Comparison of ENCODE assay signal across 34 cellular contexts in genomic region chr4:92809381-92809780, GRCh38.
DNase-seq lines count a peak whose midpoint lies in the region; ATAC-seq, FAIRE-seq and TF ChIP-seq lines count a peak whose summit lies in the region.
"Had no signal": no experiment of that assay in that cellular context is flagged by ENCODE, and none has a peak within 500 bp of the region (broad histone marks: within the 10 kb centered on the region; RNA-seq: fewer than 3 reads in every experiment).

No MANE protein-coding gene starts in this region.

- H3K4ac ChIP-seq in IMR-90 (ENCODE audit: low read depth, low read length): no peak overlapping the region
- no peak overlapping the region for H3K4ac ChIP-seq in H1 (replicated peaks; ENCODE audit: insufficient read length, low read depth, low read length)

- no peak overlapping the region for H4K91ac ChIP-seq in IMR-90 (ENCODE audit: insufficient read depth, low read depth, low read length)
- H4K91ac ChIP-seq in H1 (replicated peaks; ENCODE audit: insufficient read length, low read length): no peak overlapping the region

- dilution Hi-C loops in IMR-90 (cut with HindIII; ENCODE audit: low sequenced_read_pairs, unreplicated experiment): no loop called here

- H2BK15ac ChIP-seq in IMR-90 (ENCODE audit: low read depth, low read length) (no peak overlapping the region), H1 (ENCODE audit: low read length) (no peak overlapping the region)

- H3K18ac ChIP-seq in IMR-90 (ENCODE audit: low read depth, low read length): no peak overlapping the region
- H3K18ac ChIP-seq in H1 (ENCODE audit: extremely low read depth, low read length): no peak overlapping the region

- no peak overlapping the region for H3K9ac ChIP-seq in HepG2 (ENCODE audit: insufficient read depth, low read depth, low read length)
- H3K9ac ChIP-seq in IMR-90 (ENCODE audit: low read depth, low read length): no peak overlapping the region
- H3K9ac ChIP-seq in H1 (replicated peaks in 1 of 4; ENCODE audit: extremely low read depth in 1 of 4, low read depth in 3 of 4, low read length in 3 of 4): no peak overlapping the region
- H3K9ac ChIP-seq: BLaER1; BLaER1 treated with 17β-estradiol and CSF1 and Interleukin-3, amounts not matched to agents 10 nM and 100 nM had no signal

- H2BK12ac ChIP-seq in H1 (ENCODE audit: low read depth, low read length): no peak overlapping the region

- TF ChIP-seq RAD21 in HepG2 (CRISPR knock-in tag; IDR thresholded peaks at IDR 0.05) (no peak), IMR-90 (IDR thresholded peaks at IDR 0.05; ENCODE audit: low read length) (no peak), Ishikawa (IDR thresholded peaks at IDR 0.05; ENCODE audit: low read depth) (no peak), H1 (IDR thresholded peaks at IDR 0.05 in 1 of 2, conservative IDR thresholded peaks at IDR 0.05 in 1 of 2; ENCODE audit: low read depth in 2 of 2, low read length in 2 of 2) (no peak)

- H3K4me3 ChIP-seq in HepG2 (replicated peaks in 1 of 3; ENCODE audit: insufficient read depth in 1 of 3, low read depth in 2 of 3, low read length in 3 of 3) (no peak overlapping the region), right lobe of liver (no peak overlapping the region), IMR-90 (ENCODE audit: insufficient read depth, low read depth, low read length) (no peak overlapping the region), H1 (ENCODE audit: extremely low read depth in 1 of 4, insufficient read depth in 2 of 4, low read depth in 3 of 4, low read length in 4 of 4) (no peak overlapping the region), Peyer's patch (no peak overlapping the region)
- H3K4me3 ChIP-seq: A549; BLaER1; BLaER1 treated with 17β-estradiol and CSF1 and Interleukin-3, amounts not matched to agents 10 nM and 100 nM had no signal

- FAIRE-seq in HepG2 (lab: Jason Lieb, UNC) (no peak), H1 (lab: Jason Lieb, UNC) (no peak)
- FAIRE-seq: A549, D721Med had no signal

- DNase-seq in HepG2 (ENCODE audit: low spot score): no peak
- no peak for DNase-seq in right lobe of liver
- DNase-seq in IMR-90: no peak
- no peak for DNase-seq in H1 (ENCODE audit: low read depth in 1 of 2, low spot score in 2 of 2)
- no peak for DNase-seq in Peyer's patch
- DNase-seq in NCI-H345 (lab: John Stamatoyannopoulos, UW): no peak
- DNase-seq: 8988T; ACHN; AML-193; BE2C; C1 segment of cervical spinal cord; Caco-2; Calu3; CD4-positive, alpha-beta memory T cell; CD4-positive, alpha-beta T cell; CD4-positive, CD25-positive, alpha-beta regulatory T cell; CD8-positive, alpha-beta memory T cell; CD8-positive, alpha-beta T cell; COR-L47; DMS 273 treated with DMSO at 0.1 percent for 48 hours; DMS153; DMS53; DMS79; DMS79 treated with DMSO at 0.1 percent for 48 hours; DND-41; EL had no signal

- no peak overlapping the region for H2AK5ac ChIP-seq in IMR-90 (ENCODE audit: low read depth, low read length)
- H2AK5ac ChIP-seq in H1 (ENCODE audit: low read depth, low read length): no peak overlapping the region

- TF ChIP-seq CTCF in HepG2 (CRISPR knock-in tag; IDR thresholded peaks at IDR 0.05) (no peak), right lobe of liver (IDR thresholded peaks at IDR 0.05) (no peak), IMR-90 (conservative IDR thresholded peaks at IDR 0.05; ENCODE audit: low read depth, low read length) (no peak), H1 (IDR thresholded peaks at IDR 0.05; ENCODE audit: control extremely low read depth in 1 of 3, insufficient read depth in 1 of 3, low read depth in 1 of 3, low read length in 3 of 3) (no peak), Peyer's patch (IDR thresholded peaks at IDR 0.05) (no peak)

- no peak overlapping the region for H2AFZ ChIP-seq in HepG2 (ENCODE audit: low read length)
- no peak overlapping the region for H2AFZ ChIP-seq in IMR-90 (replicated peaks; ENCODE audit: low read length, poor library complexity)
- no peak overlapping the region for H2AFZ ChIP-seq in H1 (ENCODE audit: low read length)

- H3K4me1 ChIP-seq in HepG2 (ENCODE audit: insufficient read depth, low read length) (no peaks in the 10 kb centered on the region), right lobe of liver (no peaks in the 10 kb centered on the region), IMR-90 (ENCODE audit: control insufficient read depth, insufficient read depth, low read length) (no peaks in the 10 kb centered on the region), H1 (replicated peaks in 1 of 4; ENCODE audit: control insufficient read depth in 3 of 4, insufficient read depth in 4 of 4, low read length in 3 of 4) (no peaks in the 10 kb centered on the region), Peyer's patch (no peaks in the 10 kb centered on the region)
- H3K4me1 ChIP-seq: A549, BE2C, BLaER1, Caco-2 had no signal

- H3K14ac ChIP-seq in IMR-90 (replicated peaks; ENCODE audit: low read depth, low read length) (no peak overlapping the region), H1 (ENCODE audit: insufficient read length) (no peak overlapping the region)

- H2BK20ac ChIP-seq in IMR-90 (ENCODE audit: low read depth, low read length) (no peak overlapping the region), H1 (ENCODE audit: low read length) (no peak overlapping the region)

- TF ChIP-seq EP300 in HepG2 (IDR thresholded peaks at IDR 0.05; ENCODE audit: low read depth in 2 of 2, low read length in 2 of 2): no peak
- no peak for TF ChIP-seq EP300 in HepG2 (CRISPR knock-in tag; IDR thresholded peaks at IDR 0.05; ENCODE audit: borderline replicate concordance)
- no peak for TF ChIP-seq EP300 in Ishikawa (IDR thresholded peaks at IDR 0.05; ENCODE audit: borderline replicate concordance)
- TF ChIP-seq EP300 in H1 (IDR thresholded peaks at IDR 0.05; ENCODE audit: borderline replicate concordance in 1 of 2, low read depth in 2 of 2, low read length in 2 of 2): no peak

- no peak overlapping the region for H3K27ac ChIP-seq in HepG2 (ENCODE audit: extremely low read length, insufficient read depth, low read length)
- no peak overlapping the region for H3K27ac ChIP-seq in right lobe of liver
- H3K27ac ChIP-seq in IMR-90 (ENCODE audit: insufficient read depth, low read length): no peak overlapping the region
- H3K27ac ChIP-seq in H1 (ENCODE audit: low read depth, low read length): no peak overlapping the region
- H3K27ac ChIP-seq in Peyer's patch: no peak overlapping the region
- H3K27ac ChIP-seq: 22Rv1; A549; BLaER1; BLaER1 treated with 17β-estradiol and CSF1 and Interleukin-3, amounts not matched to agents 10 nM and 100 nM; C4-2B had no signal

- intact Hi-C loops in HepG2 (cut with micrococcal nuclease; ENCODE audit: unreplicated experiment) (no loop called here), right lobe of liver (cut with DNase I) (no loop called here), IMR-90 (cut with micrococcal nuclease) (no loop called here)

- H3K23ac ChIP-seq in IMR-90 (ENCODE audit: low read depth, low read length) (no peak overlapping the region), H1 (ENCODE audit: insufficient read length) (no peak overlapping the region)

- POLR2A ChIA-PET in HepG2 (lab: Yijun Ruan, JAX) (no interaction called here), IMR-90 (lab: Charles Lee; ENCODE audit: unreplicated experiment) (no interaction called here), H1 (lab: Charles Lee; ENCODE audit: partially characterized antibody) (no interaction called here)

- H3K9me3 ChIP-seq in HepG2 (ENCODE audit: low read length) (no peaks in the 10 kb centered on the region), right lobe of liver (no peaks in the 10 kb centered on the region), IMR-90 (ENCODE audit: control insufficient read depth, insufficient read depth, low read length) (no peaks in the 10 kb centered on the region), H1 (ENCODE audit: insufficient read depth in 2 of 2, low read depth in 1 of 2, low read length in 1 of 2) (no peaks in the 10 kb centered on the region), Peyer's patch (no peaks in the 10 kb centered on the region)
- H3K9me3 ChIP-seq: A549; BE2C; BLaER1; BLaER1 treated with 17β-estradiol and CSF1 and Interleukin-3, amounts not matched to agents 10 nM and 100 nM; Caco-2 had no signal

- H3K4me2 ChIP-seq in HepG2 (ENCODE audit: low read depth, low read length): no peak overlapping the region
- H3K4me2 ChIP-seq in IMR-90 (ENCODE audit: low read depth, low read length): no peak overlapping the region
- H3K4me2 ChIP-seq in H1 (ENCODE audit: insufficient read depth in 1 of 2, low read depth in 2 of 2, low read length in 2 of 2): no peak overlapping the region
- H3K4me2 ChIP-seq: A549; BLaER1; BLaER1 treated with 17β-estradiol and CSF1 and Interleukin-3, amounts not matched to agents 10 nM and 100 nM had no signal

- H2BK5ac ChIP-seq in IMR-90 (ENCODE audit: low read depth, low read length, poor library complexity, severe bottlenecking): no peak overlapping the region
- no peak overlapping the region for H2BK5ac ChIP-seq in H1 (ENCODE audit: low read depth, low read length)

- CTCF ChIA-PET in HepG2 (lab: Yijun Ruan, JAX; ENCODE audit: low intra/inter-chr PET ratio, low total read pairs) (no interaction called here), IMR-90 (lab: Yijun Ruan, JAX) (no interaction called here), H1 (lab: Charles Lee; ENCODE audit: partially characterized antibody) (no interaction called here)

- 0% methylated on average over 2 of the region's 2 CpGs for WGBS in HepG2 (ENCODE audit: low lambda C conversion rate)
- WGBS in right lobe of liver (ENCODE audit: insufficient coverage, low coverage, low lambda C conversion rate, missing lambda C conversion rate): 61% methylated on average over 2 of the region's 2 CpGs
- WGBS in IMR-90 (ENCODE audit: extremely low coverage in 2 of 2, insufficient read length in 1 of 2), 2 experiments: no CpG with 5 or more reads among the region's 2 CpGs
- WGBS in H1 (ENCODE audit: extremely low coverage in 1 of 2, insufficient coverage in 1 of 2, insufficient read length in 1 of 2, insufficient replicate concordance in 2 of 2, low coverage in 1 of 2, low lambda C conversion rate in 2 of 2, missing lambda C conversion rate in 1 of 2), 2 experiments: 85% methylated on average over 2 of the region's 2 CpGs; no CpG with 5 or more reads in 1 of the 2 experiments

- H2BK120ac ChIP-seq in IMR-90 (ENCODE audit: low read depth, low read length) (no peak overlapping the region), H1 (replicated peaks; ENCODE audit: low read depth, low read length) (no peak overlapping the region)

- in situ Hi-C loops in HepG2 (cut with HindIII; ENCODE audit: extremely low pct_ligation_motif_present, low pct_unique_long_range_greater_than_20kb): no loop called here
- in situ Hi-C loops in IMR-90 (cut with MboI; ENCODE audit: low sequenced_read_pairs): no loop called here

- H4K20me1 ChIP-seq in HepG2 (ENCODE audit: insufficient read depth, low read length): no peaks in the 10 kb centered on the region
- no peaks in the 10 kb centered on the region for H4K20me1 ChIP-seq in IMR-90 (ENCODE audit: insufficient read depth, low read length)
- H4K20me1 ChIP-seq in H1 (replicated peaks in 1 of 2; ENCODE audit: control insufficient read depth in 1 of 2, insufficient read depth in 2 of 2, low read length in 2 of 2): peaks cover 0 to under 1% of the 10 kb centered on the region in 2 experiments
- H4K20me1 ChIP-seq: BLaER1; BLaER1 treated with 17β-estradiol and CSF1 and Interleukin-3, amounts not matched to agents 10 nM and 100 nM had no signal

- H3K23me2 ChIP-seq in H1 (ENCODE audit: low read depth, low read length): no peaks in the 10 kb centered on the region

- H3K79me2 ChIP-seq in HepG2 (ENCODE audit: insufficient read depth, low read length) (no peaks in the 10 kb centered on the region), H1 (ENCODE audit: control insufficient read depth in 1 of 2, insufficient read depth in 2 of 2, low read length in 2 of 2) (peaks cover 0 to 2% of the 10 kb centered on the region in 2 experiments; a peak in 1 of 4 replicates)

- no peak overlapping the region for H2AK9ac ChIP-seq in IMR-90 (replicated peaks; ENCODE audit: low read depth, low read length, poor library complexity)

- BruUV-seq in HepG2 (replicated peaks; lab: Mats Ljungman, UMichigan) (no TSS peak), IMR-90 (replicated peaks; lab: Mats Ljungman, UMichigan) (no TSS peak)

- H3K56ac ChIP-seq in IMR-90 (ENCODE audit: extremely low read depth, insufficient read depth, low read length) (no peak overlapping the region), H1 (replicated peaks; ENCODE audit: insufficient read length, low read depth, low read length) (no peak overlapping the region)

- TF ChIP-seq POLR2A in HepG2 (IDR thresholded peaks at IDR 0.05; ENCODE audit: insufficient read depth in 1 of 2, low read depth in 2 of 2, low read length in 2 of 2) (no peak), right lobe of liver (IDR thresholded peaks at IDR 0.05) (no peak), IMR-90 (IDR thresholded peaks at IDR 0.05; ENCODE audit: low read depth, low read length) (no peak), H1 (IDR thresholded peaks at IDR 0.05; ENCODE audit: control extremely low read depth in 1 of 2, low read depth in 2 of 2, low read length in 2 of 2) (no peak), Peyer's patch (IDR thresholded peaks at IDR 0.05) (no peak)

- no peaks in the 10 kb centered on the region for H3K27me3 ChIP-seq in HepG2 (ENCODE audit: control insufficient read depth in 1 of 2, insufficient read depth in 2 of 2, low read length in 2 of 2)
- no peaks in the 10 kb centered on the region for H3K27me3 ChIP-seq in right lobe of liver
- H3K27me3 ChIP-seq in IMR-90 (ENCODE audit: control insufficient read depth, insufficient read depth, low read length): no peaks in the 10 kb centered on the region
- no peaks in the 10 kb centered on the region for H3K27me3 ChIP-seq in H1 (replicated peaks in 1 of 4; ENCODE audit: control insufficient read depth in 3 of 4, extremely low read depth in 1 of 4, insufficient read depth in 3 of 4, low read length in 3 of 4)
- no peaks in the 10 kb centered on the region for H3K27me3 ChIP-seq in Peyer's patch
- H3K27me3 ChIP-seq: BE2C; BLaER1; BLaER1 treated with 17β-estradiol and CSF1 and Interleukin-3, amounts not matched to agents 10 nM and 100 nM had no signal

- ATAC-seq in HepG2: no peak
- ATAC-seq in right lobe of liver: no peak
- no peak for ATAC-seq in IMR-90 (ENCODE audit: low read depth)
- ATAC-seq in GM21423 (IDR thresholded peaks at IDR 0.05; ENCODE audit: unreplicated experiment): no peak
- ATAC-seq: A549; CD8-positive, alpha-beta T cell had no signal

- H3K79me1 ChIP-seq in IMR-90 (ENCODE audit: low read depth in 1 of 2, low read length in 2 of 2) (no peaks in the 10 kb centered on the region), H1 (ENCODE audit: low read depth, low read length) (no peaks in the 10 kb centered on the region; the same call in 1 of the 2 replicates)

- H3K9me1 ChIP-seq in IMR-90 (ENCODE audit: insufficient read depth, low read length): no peaks in the 10 kb centered on the region

- no peaks in the 10 kb centered on the region for H3K36me3 ChIP-seq in HepG2 (replicated peaks in 1 of 2; ENCODE audit: control insufficient read depth in 1 of 2, insufficient read depth in 2 of 2, low read length in 2 of 2)
- no peaks in the 10 kb centered on the region for H3K36me3 ChIP-seq in right lobe of liver
- H3K36me3 ChIP-seq in IMR-90 (ENCODE audit: control insufficient read depth, insufficient read depth, low read length): no peaks in the 10 kb centered on the region
- peaks cover 0 to 8% (median under 1%) of the 10 kb centered on the region in 4 experiments; a peak in 1 of 8 replicates for H3K36me3 ChIP-seq in H1 (ENCODE audit: control insufficient read depth in 2 of 4, insufficient read depth in 4 of 4, low read length in 3 of 4)
- H3K36me3 ChIP-seq in Peyer's patch: no peaks in the 10 kb centered on the region
- H3K36me3 ChIP-seq: BE2C; BLaER1; BLaER1 treated with 17β-estradiol and CSF1 and Interleukin-3, amounts not matched to agents 10 nM and 100 nM had no signal

- H4K8ac ChIP-seq in IMR-90 (ENCODE audit: low read depth in 2 of 2, low read length in 2 of 2): no peak overlapping the region
- H4K8ac ChIP-seq in H1 (ENCODE audit: extremely low read depth, insufficient read depth, low read length): no peak overlapping the region

- no peak overlapping the region for H4K5ac ChIP-seq in IMR-90 (ENCODE audit: low read depth, low read length)
- H4K5ac ChIP-seq in H1 (ENCODE audit: insufficient read length, low read depth, low read length): no peak overlapping the region

Comparison
In these comparisons a context has a peak if more than half of its experiments do, and no peak if none do; other contexts are left out.
1. Of the 41 proteins assayed by ChIP-seq in both HepG2 and H1: peak only in HepG2: none; only in H1: none; in both: CEBPB; in neither: 40.